14 cellular contexts compared by ENCODE assay signal in genomic region chr3:172098698-172099494, GRCh38. TPM values are rescaled to one million over a fixed set of nuclear protein-coding genes. Genes with fewer than 3 reads are reported as not detected.
DNase-seq lines count a peak whose midpoint lies in the region; ATAC-seq lines count a peak whose summit lies in the region.
"Had no signal": no experiment of that assay in that cellular context is flagged by ENCODE, and none has a peak within 500 bp of the region (broad histone marks: within the 10 kb centered on the region; RNA-seq: fewer than 3 reads in every experiment).

No MANE protein-coding gene starts in this region.

- no peak overlapping the region for H4K8ac ChIP-seq in neuronal stem cell (ENCODE audit: low read depth, low read length)

- no peak overlapping the region for H3K23ac ChIP-seq in neuronal stem cell (ENCODE audit: low read depth, low read length, poor library complexity)

- peaks cover 11 to 21% of the 10 kb centered on the region in 2 donors for H3K4me1 ChIP-seq in neuronal stem cell (ENCODE audit: control insufficient read depth in 2 of 2, insufficient read depth in 1 of 2, low read depth in 1 of 2, low read length in 2 of 2)

- no peak overlapping the region for H2AK5ac ChIP-seq in neuronal stem cell (ENCODE audit: low read depth, low read length)

- no peak overlapping the region for H3K4me2 ChIP-seq in neuronal stem cell (ENCODE audit: insufficient read depth, low read length, poor library complexity, severe bottlenecking)

- no peak overlapping the region for H4K91ac ChIP-seq in neuronal stem cell (ENCODE audit: low read depth, low read length, poor library complexity)

- H3K9me3 ChIP-seq in neuronal stem cell (replicated peaks in 1 of 2; ENCODE audit: control insufficient read depth in 2 of 2, insufficient read depth in 1 of 2, low read depth in 1 of 2, low read length in 2 of 2) = no peaks in the 10 kb centered on the region
- H3K9me3 ChIP-seq: Caco-2, MG63, Peyer's patch had no signal

- H3K14ac ChIP-seq in neuronal stem cell (ENCODE audit: low read length) = no peak overlapping the region

- no peak overlapping the region for H3K4me3 ChIP-seq in neuronal stem cell (ENCODE audit: low read length in 2 of 2)
- H3K4me3 ChIP-seq: MG63, Peyer's patch had no signal

- H3K18ac ChIP-seq in neuronal stem cell (ENCODE audit: low read length) = peak overlapping the region; percentile 44

- H2BK5ac ChIP-seq in neuronal stem cell (ENCODE audit: low read length) = no peak overlapping the region

- peak; percentile 69 for DNase-seq in ELF-1 (ENCODE audit: low read depth, low spot score)
- peak; percentile 96 for DNase-seq in NCI-H69 (lab: John Stamatoyannopoulos, UW)
- DNase-seq in foreskin melanocyte = peak; percentile 32
- no peak for DNase-seq in neuronal stem cell (ENCODE audit: low spot score)
- DNase-seq in superior temporal gyrus (ENCODE audit: extremely low spot score) = no peak
- no peak for DNase-seq in T-helper 9 cell
- DNase-seq in kidney tubule cell (ENCODE audit: low spot score) = no peak
- DNase-seq: activated effector memory CD4-positive, alpha-beta T cell treated with anti-CD3 and anti-CD28 coated beads, Interleukin-2, amount 50 U/mL, for 16 hours; Caco-2; effector memory CD4-positive, alpha-beta T cell; MG63; Peyer's patch had no signal

- no peak overlapping the region for H2BK120ac ChIP-seq in neuronal stem cell (ENCODE audit: low read depth, low read length)

- H3K4ac ChIP-seq in neuronal stem cell (ENCODE audit: low read length) = no peak overlapping the region

- WGBS in neuronal stem cell (ENCODE audit: extremely low coverage in 2 of 2, insufficient read length in 2 of 2, insufficient replicate concordance in 1 of 2), 2 donors = no CpG with 5 or more reads among the region's 9 CpGs

- peaks cover 2% of the 10 kb centered on the region for H3K79me1 ChIP-seq in neuronal stem cell (ENCODE audit: low read depth, low read length)

- no peak overlapping the region for H2BK12ac ChIP-seq in neuronal stem cell (ENCODE audit: low read length)

- H2AFZ ChIP-seq in neuronal stem cell (ENCODE audit: low read length) = no peak overlapping the region

- H3K36me3 ChIP-seq in neuronal stem cell (replicated peaks in 1 of 2; ENCODE audit: control insufficient read depth in 2 of 2, insufficient read depth in 2 of 2, low read length in 2 of 2) = no peaks in the 10 kb centered on the region
- H3K36me3 ChIP-seq: Peyer's patch had no signal

- no peak for ATAC-seq in GM19023 (IDR thresholded peaks at IDR 0.05; ENCODE audit: unreplicated experiment)

- no peak overlapping the region for H3K9ac ChIP-seq in neuronal stem cell (ENCODE audit: low read depth, low read length, poor library complexity)

- H2BK15ac ChIP-seq in neuronal stem cell (ENCODE audit: low read length) = no peak overlapping the region

- H3K27ac ChIP-seq in neuronal stem cell (replicated peaks; ENCODE audit: low read length) = no peak overlapping the region
- H3K27ac ChIP-seq: Peyer's patch, VCaP had no signal

- no peaks in the 10 kb centered on the region for H3K27me3 ChIP-seq in neuronal stem cell (ENCODE audit: control insufficient read depth in 3 of 3, insufficient read depth in 3 of 3, low read depth in 1 of 3, low read length in 3 of 3)
- H3K27me3 ChIP-seq: MG63, Peyer's patch had no signal

RNA-seq across cellular contexts. Expression of gene FNDC3B, which starts 59.5 kb away (rescaled TPM):
- 18.4 TPM for polyA plus RNA-seq in neuronal stem cell (2013, experiment 1 of 2)
- 20.5 TPM for polyA plus RNA-seq in neuronal stem cell (2013, experiment 2 of 2)

Comparison
In these comparisons a context has a peak if more than half of its experiments do, and no peak if none do; other contexts are left out.
1. DNase-seq: peak in ELF-1 (single experiment), NCI-H69 (single experiment) and foreskin melanocyte (single experiment); none in neuronal stem cell (single experiment), superior temporal gyrus (single experiment), T-helper 9 cell (single experiment) and kidney tubule cell (single experiment).